ENCODE assay signal across 15 cellular contexts in genomic region chr1:2200308-2200943, GRCh38. TPM values are rescaled to one million over a fixed set of nuclear protein-coding genes. Genes with fewer than 3 reads are reported as not detected.
DNase-seq lines count a peak whose midpoint lies in the region; ATAC-seq and TF ChIP-seq lines count a peak whose summit lies in the region.
"Had no signal": no experiment of that assay in that cellular context is flagged by ENCODE, and none has a peak within 500 bp of the region (broad histone marks: within the 10 kb centered on the region; RNA-seq: fewer than 3 reads in every experiment).

No MANE protein-coding gene starts in this region.

- H3K27me3 ChIP-seq in PC-9 (ENCODE audit: insufficient read depth, low read depth) (no peaks in the 10 kb centered on the region), esophagus muscularis mucosa (no peaks in the 10 kb centered on the region), spleen (replicated peaks in 1 of 7) (no peaks in the 10 kb centered on the region)

- DNase-seq in activated T-cell treated with anti-CD3 and anti-CD28 coated beads, Interleukin-2, amount 50 U/mL, for 72 hours, result no peak
- no peak for DNase-seq in activated T-cell treated with anti-CD3 and anti-CD28 coated beads for 4 hours
- no peak for DNase-seq in PC-9
- DNase-seq in esophagus muscularis mucosa (ENCODE audit: extremely low spot score), result no peak
- DNase-seq in spleen, result peak; percentile 77
- no peak for DNase-seq in DMS153 (lab: John Stamatoyannopoulos, UW)
- no peak for DNase-seq in stimulated activated naive CD4-positive, alpha-beta T cell (lab: John Stamatoyannopoulos, UW)
- DNase-seq: activated B cell treated with CpG ODN at 0.5 μM for 24 hours, GDM1, H9, NCI-H1048, NCI-H774, nucleus accumbens, SW 1271 had no signal

- H2AFZ ChIP-seq in PC-9, result no peak overlapping the region

- H3K79me2 ChIP-seq in PC-9 (ENCODE audit: low read depth), result no peaks in the 10 kb centered on the region

- no peak for TF ChIP-seq CTCF in PC-9 (conservative IDR thresholded peaks at IDR 0.05)
- TF ChIP-seq CTCF in esophagus muscularis mucosa (IDR thresholded peaks at IDR 0.05), result no peak
- TF ChIP-seq CTCF in spleen (IDR thresholded peaks at IDR 0.05 in 8 of 11, conservative IDR thresholded peaks at IDR 0.05 in 3 of 11), result no peak

- peaks cover 4% of the 10 kb centered on the region for H3F3A ChIP-seq in PC-9 (ENCODE audit: insufficient read depth, low read depth)

- no peaks in the 10 kb centered on the region for H4K20me1 ChIP-seq in PC-9 (ENCODE audit: insufficient read depth)

- BruUV-seq in PC-9 (replicated peaks; lab: Mats Ljungman, UMichigan), result no TSS peak

- H3K9me3 Mint-ChIP-seq in activated T-cell treated with anti-CD3 and anti-CD28 coated beads, Interleukin-2, amount 50 U/mL, for 72 hours, result no peaks in the 10 kb centered on the region
- H3K9me3 Mint-ChIP-seq: activated B cell treated with CpG ODN at 0.5 μM for 24 hours, H9 had no signal

- peak overlapping the region; percentile 89 to 94 for H3K4me3 Mint-ChIP-seq in activated T-cell treated with anti-CD3 and anti-CD28 coated beads, Interleukin-2, amount 50 U/mL, for 72 hours

- no peak for TF ChIP-seq POLR2A in esophagus muscularis mucosa (IDR thresholded peaks at IDR 0.05; ENCODE audit: low read depth)
- no peak for TF ChIP-seq POLR2A in spleen (IDR thresholded peaks at IDR 0.05)

- no peaks in the 10 kb centered on the region for H3K36me3 ChIP-seq in PC-9 (ENCODE audit: low read depth)
- H3K36me3 ChIP-seq in esophagus muscularis mucosa, result no peaks in the 10 kb centered on the region
- H3K36me3 ChIP-seq in spleen, result no peaks in the 10 kb centered on the region

- CTCF ChIA-PET in PC-9 (lab: Charles Lee), result no interaction called here

- H3K9me3 ChIP-seq in PC-9 (ENCODE audit: insufficient read depth, low read depth) (no peaks in the 10 kb centered on the region), esophagus muscularis mucosa (no peaks in the 10 kb centered on the region), spleen (no peaks in the 10 kb centered on the region)

- intact Hi-C loops in PC-9 (cut with micrococcal nuclease; ENCODE audit: unreplicated experiment) (no loop called here), esophagus muscularis mucosa (cut with DNase I) (no loop called here), spleen (cut with DNase I; ENCODE audit: low total_unique reads) (no loop called here)

- no peak overlapping the region for H3K4me3 ChIP-seq in PC-9
- H3K4me3 ChIP-seq in esophagus muscularis mucosa, result peak overlapping the region in 1 of 4 donors; percentile 53
- H3K4me3 ChIP-seq in spleen, result no peak overlapping the region

- H3K27ac ChIP-seq in PC-9 (no peak overlapping the region), esophagus muscularis mucosa (replicated peaks in 1 of 4) (peak overlapping the region in 3 of 4 donors; percentile 88 to 98 (median 90)), spleen (peak overlapping the region in 2 of 8 donors; percentile 88 to 90)

- H3K27ac Mint-ChIP-seq in activated T-cell treated with anti-CD3 and anti-CD28 coated beads, Interleukin-2, amount 50 U/mL, for 72 hours, result no peak overlapping the region

- peaks cover 6% of the 10 kb centered on the region; the same call in 1 of the 2 replicates for H3K4me1 ChIP-seq in PC-9 (replicated peaks; ENCODE audit: insufficient read depth)
- H3K4me1 ChIP-seq in esophagus muscularis mucosa, result peaks cover 43 to 63% (median 58%) of the 10 kb centered on the region in 4 donors
- peaks cover 20 to 81% (median 58%) of the 10 kb centered on the region in 6 donors for H3K4me1 ChIP-seq in spleen

- H3K9me2 ChIP-seq in PC-9 (ENCODE audit: insufficient read depth), result no peaks in the 10 kb centered on the region

- POLR2A ChIA-PET in PC-9 (lab: Charles Lee; ENCODE audit: unreplicated experiment), result no interaction called here

- TF ChIP-seq EP300 in esophagus muscularis mucosa (IDR thresholded peaks at IDR 0.05), result no peak

- H3K36me3 Mint-ChIP-seq in activated T-cell treated with anti-CD3 and anti-CD28 coated beads, Interleukin-2, amount 50 U/mL, for 72 hours (ENCODE audit: insufficient read depth in 2 of 2), result no peaks in the 10 kb centered on the region

- H3K4me2 ChIP-seq in PC-9, result peak overlapping the region; percentile 76; the same call in 1 of the 2 replicates

- H3K4me1 Mint-ChIP-seq in activated T-cell treated with anti-CD3 and anti-CD28 coated beads, Interleukin-2, amount 50 U/mL, for 72 hours (ENCODE audit: low read depth), result peaks cover 16% of the 10 kb centered on the region

- ATAC-seq in activated T-cell treated with anti-CD3 and anti-CD28 coated beads, Interleukin-2, amount 50 U/mL, for 72 hours (replicated peaks in 1 of 2), result no peak
- ATAC-seq in HG03025 (IDR thresholded peaks at IDR 0.05; ENCODE audit: low FRiP score, unreplicated experiment), result no peak

- H3K27me3 Mint-ChIP-seq in activated T-cell treated with anti-CD3 and anti-CD28 coated beads, Interleukin-2, amount 50 U/mL, for 72 hours (ENCODE audit: low read depth), result no peaks in the 10 kb centered on the region
- H3K27me3 Mint-ChIP-seq: activated B cell treated with CpG ODN at 0.5 μM for 24 hours had no signal

- 69% methylated on average over 14 of the region's 21 CpGs for WGBS in esophagus muscularis mucosa
- WGBS in spleen, 5 donors, result 79 to 89% (median 83%) methylated on average over 18 to 21 of the region's 21 CpGs

RNA-seq across cellular contexts. Expression of gene FAAP20, which starts 5.9 kb away (rescaled TPM):
- total RNA-seq in activated T-cell treated with anti-CD3 and anti-CD28 coated beads, Interleukin-2, amount 50 U/mL, for 72 hours, result 10 to 100 TPM; 74.6 to 80.4 TPM
- 72.1 and 97.1 TPM in 2 replicates for total RNA-seq in PC-9 (2021)
- total RNA-seq in esophagus muscularis mucosa, result 10 to 100 TPM; 37.9 to 81.7 (median 55.7) TPM
- 10 to 100 TPM; 20.6 to 64.0 (median 46.6) TPM for total RNA-seq in spleen
- polyA plus RNA-seq in spleen, result 100 to 1,000 TPM in 1 of 3 donors, 10 to 100 TPM in 2; 66.8 to 113 (median 94.1) TPM

RNA-seq across cellular contexts. Expression of gene SKI, which starts 27.7 kb away (rescaled TPM):
- total RNA-seq in activated T-cell treated with anti-CD3 and anti-CD28 coated beads, Interleukin-2, amount 50 U/mL, for 72 hours, result 10 to 100 TPM; 28.5 to 32.3 TPM
- total RNA-seq in PC-9 (2021) (36.2 and 39.1 TPM in 2 replicates), esophagus muscularis mucosa (100 to 1,000 TPM in 2 of 4 donors, 10 to 100 TPM in 2; 70.1 to 190 (median 124) TPM), spleen (10 to 100 TPM; 47.4 to 100.0 (median 64.0) TPM)
- 10 to 100 TPM in 1 of 3 donors, 1 to 10 TPM in 2; 4.4 to 16.8 (median 6.5) TPM for polyA plus RNA-seq in spleen
